ENCODE assay signal across 20 cellular contexts in genomic region chr11:66784575-66784974, GRCh38. TPM values are rescaled to one million over a fixed set of nuclear protein-coding genes. Genes with fewer than 3 reads are reported as not detected.
DNase-seq lines count a peak whose midpoint lies in the region; ATAC-seq, FAIRE-seq and TF ChIP-seq lines count a peak whose summit lies in the region.
"Had no signal": no experiment of that assay in that cellular context is flagged by ENCODE, and none has a peak within 500 bp of the region (broad histone marks: within the 10 kb centered on the region; RNA-seq: fewer than 3 reads in every experiment).

No MANE protein-coding gene starts in this region.

- no peak overlapping the region for H3K9ac ChIP-seq in GM12878 (ENCODE audit: control insufficient read depth, insufficient read depth, low read length)

- TF ChIP-seq CTCF in GM12878 (IDR thresholded peaks at IDR 0.05 in 2 of 3, conservative IDR thresholded peaks at IDR 0.05 in 1 of 3; ENCODE audit: control insufficient read depth in 2 of 3, extremely low read depth in 1 of 3, insufficient read depth in 1 of 3, low read depth in 3 of 3, low read length in 3 of 3) (no peak), thoracic aorta (IDR thresholded peaks at IDR 0.05) (no peak)

- H3K4me1 ChIP-seq in GM12878 (ENCODE audit: control insufficient read depth, insufficient read depth, low read length) (no peaks in the 10 kb centered on the region), thoracic aorta (ENCODE audit: control insufficient read depth in 1 of 2, low read depth in 2 of 2) (peaks cover 13 to 25% of the 10 kb centered on the region in 2 donors)
- H3K4me1 ChIP-seq: HAP-1 had no signal

- BruUV-seq in GM12878 (replicated peaks; lab: Mats Ljungman, UMichigan) = no TSS peak

- POLR2A ChIA-PET in GM12878 (lab: Charles Lee) = interaction anchor here (0.7 kb wide), 1 partner anchor 64 kb away, joined by 6 read pairs; no protein-coding TSS in a partner anchor

- intact Hi-C loops in GM12878 (cut with micrococcal nuclease; ENCODE audit: unreplicated experiment) = no loop called here

- H3K27me3 ChIP-seq in GM12878 (replicated peaks in 1 of 2; ENCODE audit: control insufficient read depth in 2 of 2, insufficient read depth in 2 of 2, low read length in 1 of 2) (no peaks in the 10 kb centered on the region), thoracic aorta (replicated peaks; ENCODE audit: insufficient read depth) (no peaks in the 10 kb centered on the region)

- H3K36me3 ChIP-seq in GM12878 (ENCODE audit: control insufficient read depth in 2 of 2, insufficient read depth in 2 of 2, low read length in 1 of 2) (no peaks in the 10 kb centered on the region), thoracic aorta (no peaks in the 10 kb centered on the region)
- H3K36me3 ChIP-seq: HAP-1 had no signal

- RAD21 ChIA-PET in GM12878 (lab: Charles Lee; ENCODE audit: unreplicated experiment) = no interaction called here

- no peaks in the 10 kb centered on the region for H3K79me2 ChIP-seq in GM12878 (ENCODE audit: control insufficient read depth, insufficient read depth, low read length)

- H3K4me2 ChIP-seq in GM12878 (ENCODE audit: control insufficient read depth, insufficient read depth) = no peak overlapping the region

- CTCF ChIA-PET in GM12878 (lab: Yijun Ruan, JAX) = no interaction called here

- 100% methylated on average over 1 of the region's 1 CpG for WGBS in GM12878 (ENCODE audit: insufficient coverage, insufficient replicate concordance, low lambda C conversion rate, missing lambda C conversion rate)

- no peak for TF ChIP-seq POLR2A in GM12878 (IDR thresholded peaks at IDR 0.05; ENCODE audit: low read depth, low read length)

- ATAC-seq in GM12878 (no peak), thoracic aorta (ENCODE audit: insufficient number of reproducible peaks, low FRiP score, low read depth) (peak; percentile 60), HG03442 (IDR thresholded peaks at IDR 0.05; ENCODE audit: unreplicated experiment) (no peak)

- H2AFZ ChIP-seq in GM12878 (ENCODE audit: control insufficient read depth, low read depth, low read length) = no peak overlapping the region

- no peak overlapping the region for H3K4me3 ChIP-seq in GM12878
- peak overlapping the region; percentile 59 for H3K4me3 ChIP-seq in thoracic aorta
- H3K4me3 ChIP-seq: HAP-1 had no signal

- no peak for FAIRE-seq in GM12878 (lab: Jason Lieb, UNC)
- FAIRE-seq: A204.1, G401.6, GM12892, GM19239 had no signal

- H3K27ac ChIP-seq in GM12878 (ENCODE audit: control insufficient read depth, insufficient read depth) = no peak overlapping the region
- H3K27ac ChIP-seq in thoracic aorta = peak overlapping the region; percentile 52 to 82
- H3K27ac ChIP-seq: HL-60 had no signal

- in situ Hi-C loops in GM12878 (cut with MboI) = no loop called here

- SMC1A ChIA-PET in GM12878 (lab: Charles Lee; ENCODE audit: uncharacterized antibody, unreplicated experiment) = no interaction called here

- no peak for TF ChIP-seq EP300 in GM12878 (IDR thresholded peaks at IDR 0.05; ENCODE audit: borderline replicate concordance in 1 of 2, control insufficient read depth in 1 of 2, low read depth in 2 of 2, low read length in 2 of 2)

- no peaks in the 10 kb centered on the region for H3K9me3 ChIP-seq in GM12878 (replicated peaks; ENCODE audit: control insufficient read depth, insufficient read depth, low read length)
- no peaks in the 10 kb centered on the region for H3K9me3 ChIP-seq in thoracic aorta
- H3K9me3 ChIP-seq: HAP-1 had no signal

- H4K20me1 ChIP-seq in GM12878 (ENCODE audit: control insufficient read depth, insufficient read depth) = no peaks in the 10 kb centered on the region

- DNase-seq in LHCN-M2 (ENCODE audit: low read depth) (peak; percentile 10), GM12878 (ENCODE audit: low read depth, low spot score) (no peak), inferior parietal cortex (ENCODE audit: extremely low spot score) (peak; percentile 7), thoracic aorta (ENCODE audit: low spot score) (no peak), A172 (ENCODE audit: low spot score) (no peak), hippocampal formation (lab: John Stamatoyannopoulos, UW) (no peak), DMS53 (lab: John Stamatoyannopoulos, UW) (no peak)
- DNase-seq: C1 segment of cervical spinal cord; Calu3; CD4-positive, alpha-beta T cell; DMS 273 treated with DMSO at 0.1 percent for 48 hours; DMS79; GOT3 had no signal

- TF ChIP-seq RAD21 in GM12878 (IDR thresholded peaks at IDR 0.05; ENCODE audit: insufficient read depth, low read depth, low read length) = no peak

TF ChIP-seq in GM12878, 131 proteins besides CTCF, POLR2A, EP300 and RAD21 (continues in another document):
- TF ChIP-seq HCFC1 (IDR thresholded peaks at IDR 0.05; ENCODE audit: low read length) (no peak), MYC (IDR thresholded peaks at IDR 0.05; ENCODE audit: insufficient read depth, insufficient read length, insufficient replicate concordance, low read length, severe bottlenecking) (no peak), PBX3 (IDR thresholded peaks at IDR 0.05; ENCODE audit: insufficient replicate concordance, low read depth, low read length) (peak; percentile 26), MEF2A (IDR thresholded peaks at IDR 0.05; ENCODE audit: insufficient read depth, low read depth, low read length) (no peak), NFIC (IDR thresholded peaks at IDR 0.05; ENCODE audit: low read depth, low read length) (no peak), BCL3 (IDR thresholded peaks at IDR 0.05; ENCODE audit: borderline replicate concordance, insufficient read depth, low read depth, low read length, poor library complexity, severe bottlenecking) (no peak), ETV6 (conservative IDR thresholded peaks at IDR 0.05 in 1 of 2, IDR thresholded peaks at IDR 0.05 in 1 of 2; ENCODE audit: borderline replicate concordance in 1 of 2, low read depth in 1 of 2) (no peak), JUNB (IDR thresholded peaks at IDR 0.05) (peak; percentile 43)

RNA-seq across cellular contexts. Expression of gene SPTBN2, which starts 55.6 kb away (rescaled TPM):
- 0.06 and 0.57 TPM in 2 replicates for total RNA-seq in LHCN-M2 (2014; rRNA removed)
- 0.38 TPM for polyA plus RNA-seq in LHCN-M2 (2012)
- total RNA-seq in GM12878 (2013; cell fraction: nucleolus; rRNA removed) = 0.51 and 0.61 TPM in 2 replicates
- 0.87 and 1.0 TPM in 2 replicates for total RNA-seq in GM12878 (2014; rRNA removed)
- 0.37 and 0.40 TPM in 2 replicates for total RNA-seq in GM12878 (2014; rRNA removed; fragmentation: Illumina TruSeq; extraction: Trizol)
- 0.69 and 0.98 TPM in 2 replicates for total RNA-seq in GM12878 (2021)
- 1.1 TPM for polyA plus RNA-seq in GM12878 (2011; ENCODE audit: low read depth)
- not detected in 2 replicates for polyA plus RNA-seq in GM12878 (2011; rRNA removed)
- under 0.01 and 0.03 TPM in 2 replicates for polyA plus RNA-seq in GM12878 (2011; cell fraction: cytosol; rRNA removed)
- polyA plus RNA-seq in GM12878 (2011; cell fraction: nucleus; rRNA removed) = 0.10 and 0.18 TPM in 2 replicates
- polyA plus RNA-seq in GM12878 (2012) = 0.47 and 0.63 TPM in 2 replicates
- polyA plus RNA-seq in GM12878 (2014; fragmentation: Illumina TruSeq; extraction: Trizol) = 0.10 and 0.38 TPM in 2 replicates
- not detected for polyA plus RNA-seq in GM12878 (2014; fragmentation: Nextera tagmentation; extraction: Ambion mirVana)
- polyA plus RNA-seq in GM12878 (2014; rRNA removed) = 0.74 and 0.77 TPM in 2 replicates
- polyA plus RNA-seq in GM12878 (2016; fragmentation: Nextera tagmentation; extraction: Ambion mirVana) = not detected
- polyA minus RNA-seq in GM12878 (2011; rRNA and poly(A)+ RNA removed) = 0.05 and 0.22 TPM in 2 replicates
- 1.3 and 1.5 TPM in 2 replicates for polyA minus RNA-seq in GM12878 (2011; cell fraction: cytosol; rRNA and poly(A)+ RNA removed)
- 0.12 and 0.67 TPM in 2 replicates for polyA minus RNA-seq in GM12878 (2011; cell fraction: nucleus; rRNA and poly(A)+ RNA removed)
- total RNA-seq in thoracic aorta = 1 to 10 TPM; 1.2 to 5.6 TPM
- 31.6 and 33.4 TPM in 2 replicates for total RNA-seq in A172 (2014; rRNA removed; shearing (Covaris generic))
- total RNA-seq: CD4-positive, alpha-beta T cell had no signal

RNA-seq across cellular contexts. Expression of gene RCE1, which starts 58.7 kb away (rescaled TPM):
- total RNA-seq in LHCN-M2 (2014; rRNA removed) (15.6 and 19.5 TPM in 2 replicates), GM12878 (2014; rRNA removed) (30.6 and 32.9 TPM in 2 replicates), GM12878 (2014; rRNA removed; fragmentation: Illumina TruSeq; extraction: Trizol) (9.0 and 9.2 TPM in 2 replicates), GM12878 (2021) (18.6 and 21.8 TPM in 2 replicates), thoracic aorta (10 to 100 TPM; 11.9 to 17.5 TPM)
- 9.4 TPM for polyA plus RNA-seq in LHCN-M2 (2012)
- 19.8 and 21.6 TPM in 2 replicates for total RNA-seq in GM12878 (2013; cell fraction: nucleolus; rRNA removed)
- 9.0 TPM for polyA plus RNA-seq in GM12878 (2011; ENCODE audit: low read depth)
- polyA plus RNA-seq in GM12878 (2011; rRNA removed) (5.1 and 10.9 TPM in 2 replicates), GM12878 (2014; fragmentation: Illumina TruSeq; extraction: Trizol) (4.0 and 8.3 TPM in 2 replicates), GM12878 (2014; fragmentation: Nextera tagmentation; extraction: Ambion mirVana) (1 to 10 TPM in 1 of 2 experiments, under 1 TPM in 1; 0.79 to 2.0 TPM), GM12878 (2014; rRNA removed) (27.0 and 29.2 TPM in 2 replicates), GM12878 (2016; fragmentation: Nextera tagmentation; extraction: Ambion mirVana) (10 to 100 TPM; 22.6 to 24.6 TPM)
- polyA plus RNA-seq in GM12878 (2011; cell fraction: cytosol; rRNA removed) = 17.8 and 22.2 TPM in 2 replicates
- 39.3 and 41.6 TPM in 2 replicates for polyA plus RNA-seq in GM12878 (2011; cell fraction: nucleus; rRNA removed)
- 15.7 and 20.9 TPM in 2 replicates for polyA plus RNA-seq in GM12878 (2012)
- 8.5 and 10.6 TPM in 2 replicates for polyA minus RNA-seq in GM12878 (2011; rRNA and poly(A)+ RNA removed)
- 6.7 and 7.2 TPM in 2 replicates for polyA minus RNA-seq in GM12878 (2011; cell fraction: cytosol; rRNA and poly(A)+ RNA removed)
- polyA minus RNA-seq in GM12878 (2011; cell fraction: nucleus; rRNA and poly(A)+ RNA removed) = 11.2 and 21.0 TPM in 2 replicates
- total RNA-seq in A172 (2014; rRNA removed; shearing (Covaris generic)) = 26.7 and 27.2 TPM in 2 replicates

Comparison
In these comparisons a context has a peak if more than half of its experiments do, and no peak if none do; other contexts are left out.
1. DNase-seq: peak in LHCN-M2 (single experiment) and inferior parietal cortex (single experiment); none in GM12878 (single experiment), thoracic aorta (single experiment), A172 (single experiment), hippocampal formation (0 of 2) and DMS53 (single experiment).